In genomic region chr2:130797493-130798435, GRCh38 we compare ENCODE assay signal across 8 cellular contexts. TPM values are rescaled to one million over a fixed set of nuclear protein-coding genes. Genes with fewer than 3 reads are reported as not detected.
DNase-seq lines count a peak whose midpoint lies in the region; ATAC-seq, FAIRE-seq and TF ChIP-seq lines count a peak whose summit lies in the region.

No MANE protein-coding gene starts in this region.

- H3K27me3 ChIP-seq in OCI-LY3 (ENCODE audit: low read depth, low read length), result no peaks in the 10 kb centered on the region

- H3K9ac ChIP-seq in OCI-LY3 (ENCODE audit: low read length), result peak overlapping the region; percentile 84

- H3K27ac ChIP-seq in OCI-LY3 (ENCODE audit: low read length), result peak overlapping the region; percentile 58

- H4K20me1 ChIP-seq in OCI-LY3 (ENCODE audit: insufficient read depth, low read length), result no peaks in the 10 kb centered on the region

- peaks cover 6% of the 10 kb centered on the region; the same call in 1 of the 2 replicates for H3K4me1 ChIP-seq in OCI-LY3 (ENCODE audit: low read length)

- H2AFZ ChIP-seq in OCI-LY3 (ENCODE audit: low read depth, low read length), result peak overlapping the region; percentile 87

- DNase-seq in DMS114 treated with DMSO at 0.1 percent for 48 hours (lab: John Stamatoyannopoulos, UW; ENCODE audit: unreplicated experiment) (peak; percentile 40), HTR-8/SVneo (ENCODE audit: insufficient read length, low spot score) (peak; percentile 86), activated T-cell treated with anti-CD3 and anti-CD28 coated beads for 48 hours (ENCODE audit: low read depth) (peak; percentile 90), myocyte (ENCODE audit: low read depth) (peak; percentile 77)
- peak; percentile 86 for DNase-seq in stimulated activated CD8-positive, alpha-beta memory T cell treated with anti-CD3 and anti-CD28 coated beads, Interleukin-7, amount 100 ng/mL, for 24 hours (ENCODE audit: low read depth)

- no peaks in the 10 kb centered on the region for H3K9me3 ChIP-seq in OCI-LY3 (ENCODE audit: insufficient read depth, low read length)

- FAIRE-seq in HTR-8/SVneo (lab: Jason Lieb, UNC), result peak; percentile 92

- peak overlapping the region; percentile 78 for H3K4me2 ChIP-seq in OCI-LY3 (ENCODE audit: low read length)

- peak; percentile 82 for TF ChIP-seq CTCF in OCI-LY3 (IDR thresholded peaks at IDR 0.05; ENCODE audit: low read depth, low read length)

- no peaks in the 10 kb centered on the region for H3K79me2 ChIP-seq in OCI-LY3 (ENCODE audit: low read length)

- H3K36me3 ChIP-seq in OCI-LY3 (replicated peaks; ENCODE audit: low read depth, low read length), result no peaks in the 10 kb centered on the region

- ATAC-seq in GM21381 (IDR thresholded peaks at IDR 0.05; ENCODE audit: unreplicated experiment), result peak; percentile 93
- peak; percentile 98 for ATAC-seq in esophagus mucosa

- H3K4me3 ChIP-seq in OCI-LY3 (ENCODE audit: low read length), result peak overlapping the region; percentile 85

RNA-seq across cellular contexts. Expression of gene ARHGEF4, which starts 39.0 kb away (rescaled TPM):
- 41.8 TPM for total RNA-seq in esophagus mucosa
- 0.86 and 1.1 TPM in 2 replicates for total RNA-seq in myocyte
- polyA plus RNA-seq in myocyte (2012), result 1.0 TPM

RNA-seq across cellular contexts. Expression of gene AMER3, which starts 42.4 kb away (rescaled TPM):
- total RNA-seq in esophagus mucosa, result not detected
- not detected in 2 replicates for total RNA-seq in myocyte
- polyA plus RNA-seq in myocyte (2012), result not detected

Comparison
In these comparisons a context has a peak if more than half of its experiments do, and no peak if none do; other contexts are left out.
1. Peak in every context shown above with its lines: DNase-seq, ATAC-seq, H3K4me3 ChIP-seq and H3K27ac ChIP-seq.
2. DNase-seq: peak in every context shown above with its lines; median percentile 90 in activated T-cell treated with anti-CD3 and anti-CD28 coated beads for 48 hours; 86 in HTR-8/SVneo; 86 in stimulated activated CD8-positive, alpha-beta memory T cell treated with anti-CD3 and anti-CD28 coated beads, Interleukin-7, amount 100 ng/mL, for 24 hours; 77 in myocyte; 40 in DMS114 treated with DMSO at 0.1 percent for 48 hours.
3. RNA of gene ARHGEF4, which starts 39.0 kb away (total RNA-seq): 41.8 TPM in esophagus mucosa (single experiment); 0.86 to 1.1 TPM in myocyte; every median in the first group is over 10 times any median in the second.